ENCODE assay signal across 8 cellular contexts in the genomic region with DNA sequence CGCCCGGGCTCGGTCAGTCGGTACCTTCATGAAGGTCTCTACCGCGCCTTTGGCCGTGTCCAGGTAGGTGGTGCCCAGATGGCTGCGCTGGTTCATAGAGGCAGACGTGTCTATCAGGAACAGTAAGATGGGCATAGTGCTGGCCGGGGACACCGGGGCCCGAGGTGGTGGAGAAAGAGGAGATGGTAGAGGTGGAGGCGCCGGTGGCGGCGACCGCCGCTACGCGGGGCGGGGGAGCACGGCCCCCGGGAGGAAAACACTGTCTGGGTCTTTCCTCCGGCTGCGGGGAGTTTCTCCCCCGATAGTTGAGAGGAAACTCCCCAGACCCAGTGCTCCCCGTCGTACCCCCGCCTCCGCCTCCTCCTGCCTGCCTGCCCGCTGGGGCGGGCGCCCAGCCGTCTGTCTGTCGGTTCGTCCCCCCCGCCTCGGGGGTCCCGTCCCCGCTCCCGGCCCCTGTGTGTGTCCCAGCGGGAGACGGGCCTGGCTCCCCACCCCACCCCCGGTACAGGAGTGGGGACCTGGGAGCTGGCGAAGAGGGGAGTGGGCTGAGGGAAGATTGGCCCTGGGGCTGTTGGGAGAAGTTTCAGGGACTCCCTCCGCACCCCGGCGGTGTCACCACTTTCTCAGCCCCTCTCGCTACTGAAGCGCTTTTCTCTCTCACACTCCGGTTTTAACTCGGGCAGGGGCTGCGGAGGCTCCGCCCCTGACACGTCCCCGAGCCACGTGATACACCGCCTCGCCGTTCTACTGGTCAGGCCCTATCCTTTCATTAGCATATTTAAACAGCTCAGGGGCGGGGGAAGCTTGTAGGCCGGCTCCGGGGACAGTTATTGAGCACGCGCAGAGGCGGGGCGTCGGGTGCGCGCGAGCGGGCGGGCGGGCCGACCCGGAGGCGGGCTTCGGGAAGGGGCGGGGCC. TPM values are rescaled to one million over a fixed set of nuclear protein-coding genes. Genes with fewer than 3 reads are reported as not detected.
DNase-seq lines count a peak whose midpoint lies in the region; ATAC-seq and TF ChIP-seq lines count a peak whose summit lies in the region.

A gene with protein sequence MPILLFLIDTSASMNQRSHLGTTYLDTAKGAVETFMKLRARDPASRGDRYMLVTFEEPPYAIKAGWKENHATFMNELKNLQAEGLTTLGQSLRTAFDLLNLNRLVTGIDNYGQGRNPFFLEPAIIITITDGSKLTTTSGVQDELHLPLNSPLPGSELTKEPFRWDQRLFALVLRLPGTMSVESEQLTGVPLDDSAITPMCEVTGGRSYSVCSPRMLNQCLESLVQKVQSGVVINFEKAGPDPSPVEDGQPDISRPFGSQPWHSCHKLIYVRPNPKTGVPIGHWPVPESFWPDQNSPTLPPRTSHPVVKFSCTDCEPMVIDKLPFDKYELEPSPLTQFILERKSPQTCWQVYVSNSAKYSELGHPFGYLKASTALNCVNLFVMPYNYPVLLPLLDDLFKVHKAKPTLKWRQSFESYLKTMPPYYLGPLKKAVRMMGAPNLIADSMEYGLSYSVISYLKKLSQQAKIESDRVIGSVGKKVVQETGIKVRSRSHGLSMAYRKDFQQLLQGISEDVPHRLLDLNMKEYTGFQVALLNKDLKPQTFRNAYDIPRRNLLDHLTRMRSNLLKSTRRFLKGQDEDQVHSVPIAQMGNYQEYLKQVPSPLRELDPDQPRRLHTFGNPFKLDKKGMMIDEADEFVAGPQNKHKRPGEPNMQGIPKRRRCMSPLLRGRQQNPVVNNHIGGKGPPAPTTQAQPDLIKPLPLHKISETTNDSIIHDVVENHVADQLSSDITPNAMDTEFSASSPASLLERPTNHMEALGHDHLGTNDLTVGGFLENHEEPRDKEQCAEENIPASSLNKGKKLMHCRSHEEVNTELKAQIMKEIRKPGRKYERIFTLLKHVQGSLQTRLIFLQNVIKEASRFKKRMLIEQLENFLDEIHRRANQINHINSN (minus strand): TSS at position 646 of the 917 bp plus-strand sequence. CDS start 511 bp downstream, at position 135.

- H3K27ac Mint-ChIP-seq in WTC11, result peak within 1 kb of the TSS; percentile 96

- TF ChIP-seq CTCF in AG04450 (IDR thresholded peaks at IDR 0.05; ENCODE audit: low read depth, low read length) (no peak), WTC11 (IDR thresholded peaks at IDR 0.05) (no peak), cardiac fibroblast (IDR thresholded peaks at IDR 0.05; ENCODE audit: low read depth, low read length) (no peak), smooth muscle cell (IDR thresholded peaks at IDR 0.05; ENCODE audit: borderline replicate concordance, insufficient read depth, poor library complexity, severe bottlenecking) (no peak)

- peaks cover 9% of the 10 kb centered on the region for H4K20me1 ChIP-seq in smooth muscle cell (ENCODE audit: low read depth)

- POLR2A ChIA-PET in AG04450 (lab: Yijun Ruan, JAX), result interaction anchor here (0.6 to 2.5 kb wide), 67 partner anchors 8 to 969 kb away, joined by 3 to 53 read pairs (median 5); no protein-coding TSS in a partner anchor
- POLR2A ChIA-PET in WTC11 (lab: Charles Lee), result interaction anchor here (0.5 to 2.1 kb wide), 20 partner anchors 10 to 524 kb away, joined by 3 to 11 read pairs (median 3); no protein-coding TSS in a partner anchor

- peak within 1 kb of the TSS; percentile 100 for H3K4me2 ChIP-seq in smooth muscle cell

- under 1% methylated on average over 64 of the region's 79 CpGs for WGBS in smooth muscle cell (ENCODE audit: low lambda C conversion rate)

- peak within 1 kb of the TSS; percentile 83 for H3K4me3 Mint-ChIP-seq in WTC11

- ATAC-seq in GM18909 (IDR thresholded peaks at IDR 0.05; ENCODE audit: poor library complexity, unreplicated experiment) (peak; percentile 74), HG03175 (IDR thresholded peaks at IDR 0.05; ENCODE audit: unreplicated experiment) (peak; percentile 74), WTC11 (peak; percentile 92)

- peaks cover 27% of the 10 kb centered on the region for H3K4me1 Mint-ChIP-seq in WTC11

- peak within 1 kb of the TSS; percentile 53 for H2AFZ ChIP-seq in smooth muscle cell (ENCODE audit: low read depth)

- H3K36me3 ChIP-seq in smooth muscle cell (ENCODE audit: low read depth), result peaks cover 7% of the 10 kb centered on the region

- H3K79me2 ChIP-seq in smooth muscle cell (ENCODE audit: low read depth), result peaks cover 28% of the 10 kb centered on the region

- peaks cover 9% of the 10 kb centered on the region; the same call in 1 of the 2 replicates for H3K9me3 ChIP-seq in AG04450 (ENCODE audit: control insufficient read depth, insufficient read depth, low read length)
- no peaks in the 10 kb centered on the region for H3K9me3 ChIP-seq in smooth muscle cell (replicated peaks; ENCODE audit: low read depth)

- H3K9ac ChIP-seq in smooth muscle cell (ENCODE audit: low read depth), result peak within 1 kb of the TSS; percentile 98

- H3K27ac ChIP-seq in AG04450 (ENCODE audit: low read depth, low read length) (peak within 1 kb of the TSS; percentile 90), smooth muscle cell (ENCODE audit: low read depth) (peak within 1 kb of the TSS; percentile 99)

- DNase-seq in AG04450 (ENCODE audit: low read depth, low spot score) (peak; percentile 98), NCI-H226 (peak; percentile 95), WTC11 (ENCODE audit: low spot score) (peak; percentile 99), cardiac fibroblast (ENCODE audit: low read depth in 2 of 2) (peak; percentile 100), iPS-NIHi7 (ENCODE audit: extremely low spot score) (peak; percentile 95), smooth muscle cell (lab: John Stamatoyannopoulos, UW; ENCODE audit: unreplicated experiment) (peak; percentile 100)

- H3K27me3 Mint-ChIP-seq in WTC11 (ENCODE audit: low read depth), result no peaks in the 10 kb centered on the region; the same call in 1 of the 2 replicates

- H3F3A ChIP-seq in smooth muscle cell (ENCODE audit: low read depth), result peaks cover 9% of the 10 kb centered on the region

- peak within 1 kb of the TSS; percentile 88 for H3K4me3 ChIP-seq in AG04450 (ENCODE audit: low read depth, low read length)
- peak within 1 kb of the TSS; percentile 73 to 93 for H3K4me3 ChIP-seq in cardiac fibroblast (replicated peaks in 1 of 2; ENCODE audit: low read depth in 2 of 2, low read length in 2 of 2)
- H3K4me3 ChIP-seq in smooth muscle cell, result peak within 1 kb of the TSS; percentile 99

- H3K4me1 ChIP-seq in smooth muscle cell (ENCODE audit: low read depth), result peaks cover 40% of the 10 kb centered on the region

- peaks cover 50% of the 10 kb centered on the region for H3K36me3 Mint-ChIP-seq in WTC11

- no peaks in the 10 kb centered on the region for H3K27me3 ChIP-seq in AG04450 (ENCODE audit: control insufficient read depth, insufficient read depth, low read length)
- H3K27me3 ChIP-seq in smooth muscle cell (ENCODE audit: low read depth), result no peaks in the 10 kb centered on the region

- peaks cover 14% of the 10 kb centered on the region for H3K9me3 Mint-ChIP-seq in WTC11

- CTCF ChIA-PET in AG04450 (lab: Charles Lee), result interaction anchor here (0.5 to 1.4 kb wide), 3 partner anchors 133 to 303 kb away, joined by 3 to 5 read pairs (median 4); no protein-coding TSS in a partner anchor
- CTCF ChIA-PET in WTC11 (lab: Charles Lee), result interaction anchor here (0.5 to 2.0 kb wide), 12 partner anchors 8 to 1516 kb away, joined by 3 to 18 read pairs (median 4); a partner anchor contains a TSS

TF ChIP-seq in WTC11, 78 proteins besides CTCF, POLR2A, EP300 and RAD21 (continues in another document):
- TF ChIP-seq JAZF1 (CRISPR knock-in tag; IDR thresholded peaks at IDR 0.05) (no peak), HMGA2 (CRISPR knock-in tag; IDR thresholded peaks at IDR 0.05) (no peak), IRF2 (CRISPR knock-in tag; IDR thresholded peaks at IDR 0.05; ENCODE audit: borderline replicate concordance, low read depth) (no peak), ZNF232 (CRISPR knock-in tag; IDR thresholded peaks at IDR 0.05) (no peak)
- TF ChIP-seq, protein P1, sequence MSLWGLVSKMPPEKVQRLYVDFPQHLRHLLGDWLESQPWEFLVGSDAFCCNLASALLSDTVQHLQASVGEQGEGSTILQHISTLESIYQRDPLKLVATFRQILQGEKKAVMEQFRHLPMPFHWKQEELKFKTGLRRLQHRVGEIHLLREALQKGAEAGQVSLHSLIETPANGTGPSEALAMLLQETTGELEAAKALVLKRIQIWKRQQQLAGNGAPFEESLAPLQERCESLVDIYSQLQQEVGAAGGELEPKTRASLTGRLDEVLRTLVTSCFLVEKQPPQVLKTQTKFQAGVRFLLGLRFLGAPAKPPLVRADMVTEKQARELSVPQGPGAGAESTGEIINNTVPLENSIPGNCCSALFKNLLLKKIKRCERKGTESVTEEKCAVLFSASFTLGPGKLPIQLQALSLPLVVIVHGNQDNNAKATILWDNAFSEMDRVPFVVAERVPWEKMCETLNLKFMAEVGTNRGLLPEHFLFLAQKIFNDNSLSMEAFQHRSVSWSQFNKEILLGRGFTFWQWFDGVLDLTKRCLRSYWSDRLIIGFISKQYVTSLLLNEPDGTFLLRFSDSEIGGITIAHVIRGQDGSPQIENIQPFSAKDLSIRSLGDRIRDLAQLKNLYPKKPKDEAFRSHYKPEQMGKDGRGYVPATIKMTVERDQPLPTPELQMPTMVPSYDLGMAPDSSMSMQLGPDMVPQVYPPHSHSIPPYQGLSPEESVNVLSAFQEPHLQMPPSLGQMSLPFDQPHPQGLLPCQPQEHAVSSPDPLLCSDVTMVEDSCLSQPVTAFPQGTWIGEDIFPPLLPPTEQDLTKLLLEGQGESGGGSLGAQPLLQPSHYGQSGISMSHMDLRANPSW (CRISPR knock-in tag; conservative IDR thresholded peaks at IDR 0.05; ENCODE audit: low read depth), result no peak; the same call in 1 of the 2 replicates
- TF ChIP-seq, protein P2, sequence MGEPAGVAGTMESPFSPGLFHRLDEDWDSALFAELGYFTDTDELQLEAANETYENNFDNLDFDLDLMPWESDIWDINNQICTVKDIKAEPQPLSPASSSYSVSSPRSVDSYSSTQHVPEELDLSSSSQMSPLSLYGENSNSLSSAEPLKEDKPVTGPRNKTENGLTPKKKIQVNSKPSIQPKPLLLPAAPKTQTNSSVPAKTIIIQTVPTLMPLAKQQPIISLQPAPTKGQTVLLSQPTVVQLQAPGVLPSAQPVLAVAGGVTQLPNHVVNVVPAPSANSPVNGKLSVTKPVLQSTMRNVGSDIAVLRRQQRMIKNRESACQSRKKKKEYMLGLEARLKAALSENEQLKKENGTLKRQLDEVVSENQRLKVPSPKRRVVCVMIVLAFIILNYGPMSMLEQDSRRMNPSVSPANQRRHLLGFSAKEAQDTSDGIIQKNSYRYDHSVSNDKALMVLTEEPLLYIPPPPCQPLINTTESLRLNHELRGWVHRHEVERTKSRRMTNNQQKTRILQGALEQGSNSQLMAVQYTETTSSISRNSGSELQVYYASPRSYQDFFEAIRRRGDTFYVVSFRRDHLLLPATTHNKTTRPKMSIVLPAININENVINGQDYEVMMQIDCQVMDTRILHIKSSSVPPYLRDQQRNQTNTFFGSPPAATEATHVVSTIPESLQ (CRISPR knock-in tag; IDR thresholded peaks at IDR 0.05), result no peak

RNA-seq across cellular contexts. Expression of the gene that starts here (rescaled TPM):
- polyA plus RNA-seq in AG04450 (2011; rRNA removed), result 38.1 and 53.7 TPM in 2 replicates
- polyA minus RNA-seq in AG04450 (2011; rRNA and poly(A)+ RNA removed), result 70.1 and 109 TPM in 2 replicates
- 27.2 to 40.4 TPM (median 35.7 TPM) in 3 replicates for total RNA-seq in WTC11 (2021)
- total RNA-seq in smooth muscle cell, result 51.6 and 62.2 TPM in 2 replicates
- polyA plus RNA-seq in smooth muscle cell, result 22.5 and 29.7 TPM in 2 replicates

Comparison
In these comparisons a context has a peak if more than half of its experiments do, and no peak if none do; other contexts are left out.
1. Peak in every context shown above with its lines: DNase-seq, ATAC-seq, H3K4me3 ChIP-seq and H3K27ac ChIP-seq.